Comparison of ENCODE assay signal across 15 cellular contexts in genomic region chr12:67705394-67706370, GRCh38. TPM values are rescaled to one million over a fixed set of nuclear protein-coding genes. Genes with fewer than 3 reads are reported as not detected.
DNase-seq lines count a peak whose midpoint lies in the region; ATAC-seq, FAIRE-seq and TF ChIP-seq lines count a peak whose summit lies in the region.
"Had no signal": no experiment of that assay in that cellular context is flagged by ENCODE, and none has a peak within 500 bp of the region (broad histone marks: within the 10 kb centered on the region; RNA-seq: fewer than 3 reads in every experiment).

No MANE protein-coding gene starts in this region.

- no TSS peak for BruUV-seq in Calu3 (replicated peaks; lab: Mats Ljungman, UMichigan)

- no peak overlapping the region for H3K27ac ChIP-seq in caudate nucleus (ENCODE audit: low read depth, low read length)

- intact Hi-C loops in Calu3 (cut with micrococcal nuclease; ENCODE audit: unreplicated experiment): no loop called here

- H3K36me3 ChIP-seq in MG63: no peaks in the 10 kb centered on the region

- H3K9me3 Mint-ChIP-seq in Calu3 (ENCODE audit: low read depth, unreplicated experiment) (no peaks in the 10 kb centered on the region), osteocyte (ENCODE audit: unreplicated experiment) (no peaks in the 10 kb centered on the region), endothelial cell (ENCODE audit: unreplicated experiment) (no peaks in the 10 kb centered on the region)
- H3K9me3 Mint-ChIP-seq: activated naive CD4-positive, alpha-beta T cell treated with anti-CD3 and anti-CD28 coated beads, Interleukin-2, amount 50 U/mL, for 24 hours; immature natural killer cell had no signal

- FAIRE-seq in endometrium (lab: Jason Lieb, UNC): peak; percentile 96
- FAIRE-seq: GM18507, K562 had no signal

- no peak overlapping the region for H3K4me3 ChIP-seq in MG63
- H3K4me3 ChIP-seq: K562 had no signal

- H3K36me3 Mint-ChIP-seq in Calu3 (ENCODE audit: insufficient read depth, unreplicated experiment) (no peaks in the 10 kb centered on the region), osteocyte (ENCODE audit: unreplicated experiment) (no peaks in the 10 kb centered on the region), endothelial cell (ENCODE audit: low read depth, unreplicated experiment) (no peaks in the 10 kb centered on the region)

- H3K27me3 Mint-ChIP-seq in Calu3 (ENCODE audit: unreplicated experiment): no peaks in the 10 kb centered on the region
- H3K27me3 Mint-ChIP-seq in osteocyte (ENCODE audit: unreplicated experiment): no peaks in the 10 kb centered on the region
- H3K27me3 Mint-ChIP-seq in endothelial cell (ENCODE audit: unreplicated experiment): peaks cover 4% of the 10 kb centered on the region
- H3K27me3 Mint-ChIP-seq: activated naive CD4-positive, alpha-beta T cell treated with anti-CD3 and anti-CD28 coated beads, Interleukin-2, amount 50 U/mL, for 24 hours had no signal

- CTCF ChIA-PET in Calu3 (lab: Charles Lee): interaction anchor here (1.0 kb wide), 1 partner anchor 229 kb away, joined by 4 read pairs; no protein-coding TSS in a partner anchor

- H3K27me3 ChIP-seq in MG63: no peaks in the 10 kb centered on the region

- no peak for ATAC-seq in HG03460 (IDR thresholded peaks at IDR 0.05; ENCODE audit: unreplicated experiment)
- ATAC-seq: K562 had no signal

- no peak overlapping the region for H3K4me3 Mint-ChIP-seq in Calu3 (ENCODE audit: low read depth, unreplicated experiment)
- H3K4me3 Mint-ChIP-seq in osteocyte (ENCODE audit: unreplicated experiment): no peak overlapping the region
- H3K4me3 Mint-ChIP-seq in endothelial cell (ENCODE audit: unreplicated experiment): no peak overlapping the region
- H3K4me3 Mint-ChIP-seq: activated naive CD4-positive, alpha-beta T cell treated with anti-CD3 and anti-CD28 coated beads, Interleukin-2, amount 50 U/mL, for 24 hours; immature natural killer cell had no signal

- DNase-seq in Calu3 (no peak), MG63 (peak; percentile 54), osteocyte (ENCODE audit: extremely low spot score, unreplicated experiment) (no peak), caudate nucleus (lab: John Stamatoyannopoulos, UW) (no peak), endothelial cell (ENCODE audit: low spot score) (no peak), T-helper 1 cell (no peak)
- DNase-seq: activated CD4-positive, alpha-beta T cell treated with anti-CD3 and anti-CD28 coated beads, Interleukin-2, amount 50 U/mL, for 1 hour; DMS79; immature natural killer cell; occipital lobe had no signal

- TF ChIP-seq CTCF in Calu3 (IDR thresholded peaks at IDR 0.05; ENCODE audit: unreplicated experiment) (no peak), osteocyte (IDR thresholded peaks at IDR 0.05) (no peak), endothelial cell (IDR thresholded peaks at IDR 0.05; ENCODE audit: unreplicated experiment) (no peak)

- H3K9me3 ChIP-seq in MG63: peaks cover 3% of the 10 kb centered on the region; the same call in 1 of the 2 replicates

- H3K4me1 Mint-ChIP-seq in Calu3 (ENCODE audit: low read depth, unreplicated experiment) (peaks cover 24% of the 10 kb centered on the region), osteocyte (ENCODE audit: unreplicated experiment) (peaks cover 58% of the 10 kb centered on the region), endothelial cell (ENCODE audit: unreplicated experiment) (peaks cover 22% of the 10 kb centered on the region)
- H3K4me1 Mint-ChIP-seq: immature natural killer cell had no signal

- peak overlapping the region; percentile 31 for H3K27ac Mint-ChIP-seq in Calu3 (ENCODE audit: unreplicated experiment)
- peak overlapping the region; percentile 82 for H3K27ac Mint-ChIP-seq in osteocyte (ENCODE audit: unreplicated experiment)
- no peak overlapping the region for H3K27ac Mint-ChIP-seq in endothelial cell (ENCODE audit: unreplicated experiment)
- H3K27ac Mint-ChIP-seq: activated naive CD4-positive, alpha-beta T cell treated with anti-CD3 and anti-CD28 coated beads, Interleukin-2, amount 50 U/mL, for 24 hours had no signal

RNA-seq across cellular contexts. Expression of gene DYRK2, which starts 57.1 kb away (rescaled TPM):
- total RNA-seq in Calu3 (2022) (62.3 and 74.6 TPM in 2 replicates), osteocyte (24.7 and 28.9 TPM in 2 replicates), endothelial cell (ENCODE audit: unreplicated experiment) (50.2 TPM)
- total RNA-seq in MG63 (2014; rRNA removed; shearing (Covaris generic); ENCODE audit: low replicate concordance): 16.5 and 23.1 TPM in 2 replicates
